1 cellular context compared by ENCODE assay signal in genomic region chr22:31630331-31631329, GRCh38.
TF ChIP-seq lines count a peak whose summit lies in the region.

No MANE protein-coding gene starts in this region.

TF ChIP-seq in K562, 482 proteins besides CTCF, POLR2A, EP300 and RAD21 (continued from another document):
- peak; percentile 78; the same call in 1 of the 2 replicates for TF ChIP-seq SAFB (IDR thresholded peaks at IDR 0.05; ENCODE audit: borderline replicate concordance, low read depth, low read length)
- TF ChIP-seq PYGO2 (tag; IDR thresholded peaks at IDR 0.05): no peak
- TF ChIP-seq IRF1 (CRISPR knock-in tag; IDR thresholded peaks at IDR 0.05; ENCODE audit: borderline replicate concordance): no peak
TF ChIP-seq in K562: peak in this region for 82.
